ENCODE assay signal across 27 cellular contexts in genomic region chr13:111939285-111940278, GRCh38.
A peak's percentile ranks its signal among the peaks of the same experiment; 100 is the strongest.
DNase-seq lines count a peak whose midpoint lies in the region; ATAC-seq, FAIRE-seq and TF ChIP-seq lines count a peak whose summit lies in the region.
"Had no signal": no experiment of that assay in that cellular context is flagged by ENCODE, and none has a peak within 500 bp of the region (broad histone marks: within the 10 kb centered on the region; RNA-seq: fewer than 3 reads in every experiment).

No MANE protein-coding gene starts in this region.

- no peak for TF ChIP-seq CTCF in heart right ventricle (IDR thresholded peaks at IDR 0.05)
- no peak for TF ChIP-seq CTCF in activated CD8-positive, alpha-beta T cell treated with anti-CD3 and anti-CD28 coated beads for 36 hours (IDR thresholded peaks at IDR 0.05)

- no peaks in the 10 kb centered on the region for H3K4me1 Mint-ChIP-seq in activated CD8-positive, alpha-beta T cell treated with anti-CD3 and anti-CD28 coated beads for 36 hours (ENCODE audit: low read depth)
- H3K4me1 Mint-ChIP-seq: stimulated activated effector memory CD8-positive, alpha-beta T cell treated with anti-CD3 and anti-CD28 coated beads, Interleukin-12 subunit alpha, Interleukin-12 subunit beta, amount 100 ng/mL, for 72 hours had no signal

- CTCF ChIA-PET in activated CD8-positive, alpha-beta T cell treated with anti-CD3 and anti-CD28 coated beads for 36 hours (lab: Charles Lee) = no interaction called here

- DNase-seq in Right ventricle myocardium superior (peak; percentile 10), heart right ventricle (no peak), NCI-H1105 treated with DMSO at 0.1 percent for 48 hours (lab: John Stamatoyannopoulos, UW) (peak; percentile 76), ecto neural progenitor cell (ENCODE audit: low spot score) (peak; percentile 25), urothelium cell line (ENCODE audit: low spot score) (no peak), NCI-H1092 (lab: John Stamatoyannopoulos, UW) (no peak)
- DNase-seq in activated CD8-positive, alpha-beta T cell treated with anti-CD3 and anti-CD28 coated beads for 36 hours = no peak
- DNase-seq: activated CD4-positive, alpha-beta memory T cell treated with anti-CD3 and anti-CD28 coated beads for 36 hours; activated CD4-positive, CD25-positive, alpha-beta regulatory T cell; activated T-cell treated with anti-CD3 and anti-CD28 coated beads, Interleukin-2, amount 50 U/mL, for 1 hour; Calu3; effector CD8-positive, alpha-beta T cell; EL; erythroblast; heart left ventricle; mesendoderm; NCI-H146; NCI-H226; NK-92 treated with Interleukin-12 subunit alpha and Interleukin-12 subunit beta, amount 100 ng/mL, for 24 hours; PC-9; SHP77; stimulated activated CD4-positive, alpha-beta T cell treated with anti-CD3 and anti-CD28 coated beads, Interleukin-2, amount 100 ng/mL, for 48 hours; T-helper 9 cell had no signal

- peaks cover 0 to 78% (median 30%) of the 10 kb centered on the region in 7 donors for H3K27me3 ChIP-seq in heart right ventricle
- H3K27me3 ChIP-seq: BLaER1 treated with 17β-estradiol and CSF1 and Interleukin-3, amounts not matched to agents 10 nM and 100 nM had no signal

- ATAC-seq in Right ventricle myocardium superior (ENCODE audit: poor library complexity) (no peak), heart right ventricle (no peak)
- ATAC-seq in activated CD8-positive, alpha-beta T cell treated with anti-CD3 and anti-CD28 coated beads for 36 hours = no peak
- ATAC-seq: heart left ventricle; K562; stimulated activated effector memory CD8-positive, alpha-beta T cell treated with anti-CD3 and anti-CD28 coated beads, Interleukin-12 subunit alpha, Interleukin-12 subunit beta, amount 100 ng/mL, for 72 hours had no signal

- no peaks in the 10 kb centered on the region for H3K36me3 Mint-ChIP-seq in activated CD8-positive, alpha-beta T cell treated with anti-CD3 and anti-CD28 coated beads for 36 hours (ENCODE audit: low read depth)
- H3K36me3 Mint-ChIP-seq: activated CD4-positive, alpha-beta memory T cell treated with anti-CD3 and anti-CD28 coated beads for 36 hours; brain; stimulated activated effector memory CD8-positive, alpha-beta T cell treated with anti-CD3 and anti-CD28 coated beads, Interleukin-12 subunit alpha, Interleukin-12 subunit beta, amount 100 ng/mL, for 72 hours had no signal

- 67 to 76% methylated on average over 9 of the region's 9 CpGs for WGBS in heart right ventricle, 2 donors

- POLR2A ChIA-PET in activated CD8-positive, alpha-beta T cell treated with anti-CD3 and anti-CD28 coated beads for 36 hours (lab: Charles Lee) = no interaction called here

- H3K27ac Mint-ChIP-seq in activated CD8-positive, alpha-beta T cell treated with anti-CD3 and anti-CD28 coated beads for 36 hours = no peak overlapping the region
- H3K27ac Mint-ChIP-seq: activated CD4-positive, alpha-beta memory T cell treated with anti-CD3 and anti-CD28 coated beads for 36 hours; stimulated activated effector memory CD8-positive, alpha-beta T cell treated with anti-CD3 and anti-CD28 coated beads, Interleukin-12 subunit alpha, Interleukin-12 subunit beta, amount 100 ng/mL, for 72 hours had no signal

- no peaks in the 10 kb centered on the region for H3K4me1 ChIP-seq in heart right ventricle
- H3K4me1 ChIP-seq: heart left ventricle had no signal

- H3K9me3 ChIP-seq in heart right ventricle = peaks cover 0 to 4% (median 0%) of the 10 kb centered on the region in 11 donors

- no peak overlapping the region for H3K4me3 ChIP-seq in heart right ventricle
- H3K4me3 ChIP-seq: BLaER1 treated with 17β-estradiol and CSF1 and Interleukin-3, amounts not matched to agents 10 nM and 100 nM; heart left ventricle; K562; PC-9 had no signal

- no peaks in the 10 kb centered on the region for H3K36me3 ChIP-seq in heart right ventricle
- H3K36me3 ChIP-seq: BLaER1 treated with 17β-estradiol and CSF1 and Interleukin-3, amounts not matched to agents 10 nM and 100 nM; heart left ventricle had no signal

- H3K9me3 Mint-ChIP-seq in activated CD8-positive, alpha-beta T cell treated with anti-CD3 and anti-CD28 coated beads for 36 hours = no peaks in the 10 kb centered on the region
- H3K9me3 Mint-ChIP-seq: activated CD4-positive, alpha-beta memory T cell treated with anti-CD3 and anti-CD28 coated beads for 36 hours; stimulated activated effector memory CD8-positive, alpha-beta T cell treated with anti-CD3 and anti-CD28 coated beads, Interleukin-12 subunit alpha, Interleukin-12 subunit beta, amount 100 ng/mL, for 72 hours had no signal

- no peak overlapping the region for H3K27ac ChIP-seq in heart right ventricle
- H3K27ac ChIP-seq: BLaER1 treated with 17β-estradiol and CSF1 and Interleukin-3, amounts not matched to agents 10 nM and 100 nM; heart left ventricle; PC-9 had no signal

- H3K27me3 Mint-ChIP-seq in activated CD8-positive, alpha-beta T cell treated with anti-CD3 and anti-CD28 coated beads for 36 hours = peaks cover 13% of the 10 kb centered on the region

- H3K4me3 Mint-ChIP-seq in activated CD8-positive, alpha-beta T cell treated with anti-CD3 and anti-CD28 coated beads for 36 hours = no peak overlapping the region
- H3K4me3 Mint-ChIP-seq: activated CD4-positive, alpha-beta memory T cell treated with anti-CD3 and anti-CD28 coated beads for 36 hours; stimulated activated effector memory CD8-positive, alpha-beta T cell treated with anti-CD3 and anti-CD28 coated beads, Interleukin-12 subunit alpha, Interleukin-12 subunit beta, amount 100 ng/mL, for 72 hours had no signal

- FAIRE-seq in urothelium cell line (lab: Jason Lieb, UNC) = peak; percentile 98
- FAIRE-seq: K562 had no signal

- intact Hi-C loops in Right ventricle myocardium superior (cut with DNase I) (no loop called here), heart right ventricle (cut with DNase I) (no loop called here)
- intact Hi-C loops in activated CD8-positive, alpha-beta T cell treated with anti-CD3 and anti-CD28 coated beads for 36 hours (cut with micrococcal nuclease) = no loop called here

Comparison
In these comparisons a context has a peak if more than half of its experiments do, and no peak if none do; other contexts are left out.
1. DNase-seq: peak in Right ventricle myocardium superior (single experiment), NCI-H1105 treated with DMSO at 0.1 percent for 48 hours (single experiment) and ecto neural progenitor cell (single experiment); none in heart right ventricle (0 of 2), urothelium cell line (single experiment), activated CD8-positive, alpha-beta T cell treated with anti-CD3 and anti-CD28 coated beads for 36 hours (single experiment) and NCI-H1092 (single experiment).